In the genomic region with DNA sequence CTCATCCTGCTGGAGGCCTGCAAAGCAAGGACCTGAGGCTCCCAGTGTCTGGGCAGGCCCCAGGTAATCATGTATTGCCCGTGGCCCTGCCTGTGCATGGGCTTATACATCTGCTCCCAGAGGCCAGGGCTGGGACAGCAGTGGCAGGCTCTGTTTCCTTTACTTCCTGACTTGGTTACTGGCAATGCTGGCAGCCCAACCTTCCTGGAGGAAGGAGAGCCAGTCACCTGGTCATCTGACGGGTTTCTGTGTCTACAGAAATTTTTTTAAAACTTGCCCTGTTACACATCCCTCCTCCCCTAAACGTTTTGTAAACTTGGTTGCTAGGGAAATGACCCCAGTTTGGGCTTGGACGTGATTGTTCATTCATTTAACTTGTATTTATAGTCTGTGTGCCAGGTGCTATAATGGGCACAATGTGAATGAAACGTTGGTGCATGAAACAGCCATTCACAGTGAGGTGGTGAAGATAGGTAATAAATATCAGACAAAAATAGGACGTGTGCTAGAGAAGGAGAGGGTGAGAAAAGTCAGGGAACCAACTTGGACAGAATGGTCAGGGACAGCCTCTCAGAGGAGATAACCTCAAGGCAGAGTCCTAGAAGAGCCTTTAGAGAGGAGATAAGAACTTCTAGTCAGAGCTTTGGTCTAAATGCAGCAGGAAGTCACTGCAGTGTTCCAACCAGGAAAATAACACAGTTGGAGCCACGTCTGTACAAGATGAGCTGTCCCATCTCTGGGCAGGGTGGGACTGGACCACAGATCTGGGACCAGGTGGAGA, we compare ENCODE assay signal across 11 cellular contexts. TPM values are rescaled to one million over a fixed set of nuclear protein-coding genes. Genes with fewer than 3 reads are reported as not detected.
DNase-seq lines count a peak whose midpoint lies in the region; ATAC-seq, FAIRE-seq and TF ChIP-seq lines count a peak whose summit lies in the region.
"Had no signal": no experiment of that assay in that cellular context is flagged by ENCODE, and none has a peak within 500 bp of the region (broad histone marks: within the 10 kb centered on the region; RNA-seq: fewer than 3 reads in every experiment).

No MANE protein-coding gene starts in this region.

- FAIRE-seq in GM12878 (lab: Jason Lieb, UNC) (no peak), H54 (lab: Jason Lieb, UNC) (no peak)

- in situ Hi-C loops in GM12878 (cut with MboI) = loop anchor here (5.0 to 25.0 kb wide), 3 partner anchors 183 to 1073 kb away; a partner anchor contains a TSS

- TF ChIP-seq CTCF in GM12878 (IDR thresholded peaks at IDR 0.05 in 2 of 3, conservative IDR thresholded peaks at IDR 0.05 in 1 of 3; ENCODE audit: control insufficient read depth in 2 of 3, extremely low read depth in 1 of 3, insufficient read depth in 1 of 3, low read depth in 3 of 3, low read length in 3 of 3) = no peak
- TF ChIP-seq CTCF in lower lobe of right lung (IDR thresholded peaks at IDR 0.05) = peak; percentile 20

- WGBS in GM12878 (ENCODE audit: insufficient coverage, insufficient replicate concordance, low lambda C conversion rate, missing lambda C conversion rate) = 58% methylated on average over 7 of the region's 7 CpGs

- CTCF ChIA-PET in GM12878 (lab: Yijun Ruan, JAX) = interaction anchor here (0.7 to 11.7 kb wide), 4 partner anchors 14 to 289 kb away, joined by 3 to 243 read pairs (median 120); a partner anchor contains a TSS

- 0 out of 2 replicates have a peak overlapping the region, but pooled peaks have one; percentile 81 for H3K27ac ChIP-seq in GM12878 (ENCODE audit: control insufficient read depth, insufficient read depth)
- H3K27ac ChIP-seq in lower lobe of right lung = peak overlapping the region; percentile 76
- H3K27ac ChIP-seq in Karpas-422 (ENCODE audit: low read length) = no peak overlapping the region

- H3K4me1 ChIP-seq in GM12878 (ENCODE audit: control insufficient read depth, insufficient read depth, low read length) = peaks cover 38% of the 10 kb centered on the region
- peaks cover 62% of the 10 kb centered on the region for H3K4me1 ChIP-seq in lower lobe of right lung
- H3K4me1 ChIP-seq in Karpas-422 (ENCODE audit: low read length) = peaks cover 24% of the 10 kb centered on the region

- H3K9ac ChIP-seq in GM12878 (ENCODE audit: control insufficient read depth, insufficient read depth, low read length) = no peak overlapping the region
- H3K9ac ChIP-seq in Karpas-422 (ENCODE audit: low read length) = no peak overlapping the region

- H3K4me3 ChIP-seq in GM12878 (no peak overlapping the region), lower lobe of right lung (no peak overlapping the region), Karpas-422 (ENCODE audit: low read length) (no peak overlapping the region)

- POLR2A ChIA-PET in GM12878 (lab: Charles Lee) = interaction anchor here (1.8 kb wide), 1 partner anchor 185 kb away, joined by 20 read pairs; a partner anchor contains a TSS

- no peak for TF ChIP-seq EP300 in GM12878 (IDR thresholded peaks at IDR 0.05; ENCODE audit: borderline replicate concordance in 1 of 2, control insufficient read depth in 1 of 2, low read depth in 2 of 2, low read length in 2 of 2)

- TF ChIP-seq RAD21 in GM12878 (IDR thresholded peaks at IDR 0.05; ENCODE audit: insufficient read depth, low read depth, low read length) = no peak

- H4K20me1 ChIP-seq in GM12878 (ENCODE audit: control insufficient read depth, insufficient read depth) (no peaks in the 10 kb centered on the region), Karpas-422 (ENCODE audit: insufficient read depth, low read depth, low read length) (peaks cover 8% of the 10 kb centered on the region)

- no peaks in the 10 kb centered on the region for H3K9me2 ChIP-seq in Karpas-422 (replicated peaks; ENCODE audit: insufficient read depth, low read length)

- TSS peak; percentile 31 for BruUV-seq in GM12878 (replicated peaks; lab: Mats Ljungman, UMichigan)

- H3K9me3 ChIP-seq in GM12878 (replicated peaks; ENCODE audit: control insufficient read depth, insufficient read depth, low read length) = no peaks in the 10 kb centered on the region
- no peaks in the 10 kb centered on the region for H3K9me3 ChIP-seq in lower lobe of right lung
- H3K9me3 ChIP-seq in Karpas-422 (ENCODE audit: low read length) = no peaks in the 10 kb centered on the region
- H3K9me3 ChIP-seq: neutrophil had no signal

- H3K4me2 ChIP-seq in GM12878 (ENCODE audit: control insufficient read depth, insufficient read depth) (no peak overlapping the region), Karpas-422 (ENCODE audit: low read depth, low read length, poor library complexity, severe bottlenecking) (no peak overlapping the region)

- H3K79me2 ChIP-seq in GM12878 (ENCODE audit: control insufficient read depth, insufficient read depth, low read length) (peaks cover 9% of the 10 kb centered on the region), Karpas-422 (ENCODE audit: low read length) (peaks cover 50% of the 10 kb centered on the region)

- TF ChIP-seq POLR2A in GM12878 (IDR thresholded peaks at IDR 0.05; ENCODE audit: low read depth, low read length) = no peak
- TF ChIP-seq POLR2A in H54 (IDR thresholded peaks at IDR 0.05; ENCODE audit: low read depth, low read length) = no peak

- ATAC-seq in GM12878 (no peak), lower lobe of right lung (no peak)

- no peak overlapping the region for H2AFZ ChIP-seq in GM12878 (ENCODE audit: control insufficient read depth, low read depth, low read length)
- H2AFZ ChIP-seq in Karpas-422 (ENCODE audit: low read length) = no peak overlapping the region

- H3K36me3 ChIP-seq in GM12878 (ENCODE audit: control insufficient read depth in 2 of 2, insufficient read depth in 2 of 2, low read length in 1 of 2) (peaks cover 22 to 41% of the 10 kb centered on the region in 2 experiments), lower lobe of right lung (peaks cover 48% of the 10 kb centered on the region), Karpas-422 (ENCODE audit: insufficient read depth, low read length) (peaks cover 27% of the 10 kb centered on the region)

- H3K27me3 ChIP-seq in GM12878 (replicated peaks in 1 of 2; ENCODE audit: control insufficient read depth in 2 of 2, insufficient read depth in 2 of 2, low read length in 1 of 2) = no peaks in the 10 kb centered on the region
- no peaks in the 10 kb centered on the region for H3K27me3 ChIP-seq in lower lobe of right lung (ENCODE audit: low read depth)
- no peaks in the 10 kb centered on the region for H3K27me3 ChIP-seq in Karpas-422 (ENCODE audit: low read length)
- H3K27me3 ChIP-seq: neutrophil had no signal

- intact Hi-C loops in GM12878 (cut with micrococcal nuclease; ENCODE audit: unreplicated experiment) = loop anchor here (5.0 kb wide), 1 partner anchor 1068 kb away; a partner anchor contains a TSS
- intact Hi-C loops in lower lobe of right lung (cut with DNase I) = no loop called here

- SMC1A ChIA-PET in GM12878 (lab: Charles Lee; ENCODE audit: uncharacterized antibody, unreplicated experiment) = interaction anchor here (1.2 to 4.1 kb wide), 2 partner anchors 15 to 183 kb away, joined by 3 to 12 read pairs; no protein-coding TSS in a partner anchor

- peak; percentile 22 for DNase-seq in stimulated activated CD4-positive, alpha-beta T cell treated with anti-CD3 and anti-CD28 coated beads, Interleukin-15, amount 100 ng/mL, for 24 hours
- DNase-seq in stimulated activated CD4-positive, alpha-beta T cell treated with anti-CD3 and anti-CD28 coated beads, Interleukin-4, amount 100 ng/mL, for 1 hour = no peak
- DNase-seq in GM12878 (ENCODE audit: low read depth, low spot score) = no peak
- DNase-seq in lower lobe of right lung = no peak
- no peak for DNase-seq in amygdala (lab: John Stamatoyannopoulos, UW)
- no peak for DNase-seq in Karpas-422
- no peak for DNase-seq in NK-92 treated with Interleukin-12 subunit alpha and Interleukin-12 subunit beta, amount 100 ng/mL, for 24 hours (lab: John Stamatoyannopoulos, UW)
- no peak for DNase-seq in H54 (ENCODE audit: insufficient read length, low spot score)
- DNase-seq: effector CD8-positive, alpha-beta T cell; SIG-M5 had no signal

- RAD21 ChIA-PET in GM12878 (lab: Charles Lee; ENCODE audit: unreplicated experiment) = interaction anchor here (1.2 to 6.4 kb wide), 4 partner anchors 13 to 184 kb away, joined by 3 to 182 read pairs (median 8); a partner anchor contains a TSS

RNA-seq across cellular contexts. Expression of a gene that starts 14.1 kb away (rescaled TPM):
- 31.2 and 34.5 TPM in 2 replicates for total RNA-seq in GM12878 (2013; cell fraction: nucleolus; rRNA removed)
- total RNA-seq in GM12878 (2014; rRNA removed) (52.4 and 63.0 TPM in 2 replicates), GM12878 (2014; rRNA removed; fragmentation: Illumina TruSeq; extraction: Trizol) (35.4 and 35.5 TPM in 2 replicates), GM12878 (2021) (41.8 and 45.2 TPM in 2 replicates), lower lobe of right lung (43.5 TPM)
- 25.3 TPM for polyA plus RNA-seq in GM12878 (2011; ENCODE audit: low read depth)
- polyA plus RNA-seq in GM12878 (2011; rRNA removed) (38.5 and 56.3 TPM in 2 replicates), GM12878 (2014; fragmentation: Illumina TruSeq; extraction: Trizol) (42.8 and 50.7 TPM in 2 replicates), GM12878 (2014; fragmentation: Nextera tagmentation; extraction: Ambion mirVana) (10 to 100 TPM in 1 of 2 experiments, 1 to 10 TPM in 1; 3.6 to 15.3 TPM), GM12878 (2014; rRNA removed) (51.1 and 55.9 TPM in 2 replicates), GM12878 (2016; fragmentation: Nextera tagmentation; extraction: Ambion mirVana) (10 to 100 TPM; 54.2 to 60.7 TPM)
- 124 and 128 TPM in 2 replicates for polyA plus RNA-seq in GM12878 (2011; cell fraction: cytosol; rRNA removed)
- 75.1 and 89.2 TPM in 2 replicates for polyA plus RNA-seq in GM12878 (2011; cell fraction: nucleus; rRNA removed)
- polyA plus RNA-seq in GM12878 (2012) = 32.6 and 34.4 TPM in 2 replicates
- 78.0 and 92.1 TPM in 2 replicates for polyA minus RNA-seq in GM12878 (2011; rRNA and poly(A)+ RNA removed)
- polyA minus RNA-seq in GM12878 (2011; cell fraction: cytosol; rRNA and poly(A)+ RNA removed) = 23.7 and 24.6 TPM in 2 replicates
- polyA minus RNA-seq in GM12878 (2011; cell fraction: nucleus; rRNA and poly(A)+ RNA removed) = 22.6 and 31.5 TPM in 2 replicates
- 63.0 and 96.6 TPM in 2 replicates for total RNA-seq in Karpas-422 (2014; rRNA removed; shearing (Covaris generic); ENCODE audit: low replicate concordance)

RNA-seq across cellular contexts. Expression of a gene that starts 21.7 kb away (rescaled TPM):
- 0.35 and 0.47 TPM in 2 replicates for total RNA-seq in GM12878 (2013; cell fraction: nucleolus; rRNA removed)
- total RNA-seq in GM12878 (2014; rRNA removed) (0.06 TPM in 1 of 2 replicates, not detected in the other), GM12878 (2014; rRNA removed; fragmentation: Illumina TruSeq; extraction: Trizol) (not detected in 2 replicates), GM12878 (2021) (0.05 TPM in 1 of 2 replicates, not detected in the other), lower lobe of right lung (0.15 TPM)
- not detected for polyA plus RNA-seq in GM12878 (2011; ENCODE audit: low read depth)
- polyA plus RNA-seq in GM12878 (2011; rRNA removed) (0.07 TPM in 1 of 2 replicates, not detected in the other), GM12878 (2014; fragmentation: Illumina TruSeq; extraction: Trizol) (0.01 TPM in 1 of 2 replicates, not detected in the other), GM12878 (2014; fragmentation: Nextera tagmentation; extraction: Ambion mirVana) (not detected), GM12878 (2014; rRNA removed) (0.04 and 0.14 TPM in 2 replicates), GM12878 (2016; fragmentation: Nextera tagmentation; extraction: Ambion mirVana) (not detected)
- polyA plus RNA-seq in GM12878 (2011; cell fraction: cytosol; rRNA removed) = 0.03 TPM in 1 of 2 replicates, not detected in the other
- 0.12 and 0.24 TPM in 2 replicates for polyA plus RNA-seq in GM12878 (2011; cell fraction: nucleus; rRNA removed)
- polyA plus RNA-seq in GM12878 (2012) = 0.07 TPM in 2 replicates
- 0.07 and 0.26 TPM in 2 replicates for polyA minus RNA-seq in GM12878 (2011; rRNA and poly(A)+ RNA removed)
- polyA minus RNA-seq in GM12878 (2011; cell fraction: cytosol; rRNA and poly(A)+ RNA removed) = not detected in 2 replicates
- polyA minus RNA-seq in GM12878 (2011; cell fraction: nucleus; rRNA and poly(A)+ RNA removed) = 0.24 and 0.48 TPM in 2 replicates
- total RNA-seq in Karpas-422 (2014; rRNA removed; shearing (Covaris generic); ENCODE audit: low replicate concordance) = 0.19 and 1.1 TPM in 2 replicates
